Comparison of ENCODE assay signal across 28 cellular contexts in genomic region chr9:16639644-16640043, GRCh38.
"Had no signal": no experiment of that assay in that cellular context is flagged by ENCODE, and none has a peak within 500 bp of the region (broad histone marks: within the 10 kb centered on the region; RNA-seq: fewer than 3 reads in every experiment).

No MANE protein-coding gene starts in this region.

- H3K4me1 ChIP-seq: testis, tibial artery, upper lobe of left lung, upper lobe of right lung had no signal

- H3K9me3 Mint-ChIP-seq: stimulated activated memory B cell treated with anti-CD40 and anti-IgM and Interleukin-4, amounts not matched to agents 10 μg/mL and 1 μg/mL and 100 μg/mL, for 72 hours; stimulated activated naive B cell treated with anti-CD40 and anti-IgM and Interleukin-4, amounts not matched to agents 10 μg/mL and 1 μg/mL and 100 μg/mL, for 72 hours; stimulated activated naive CD8-positive, alpha-beta T cell treated with anti-CD3 and anti-CD28 coated beads, Interleukin-15, amount 100 ng/mL, for 72 hours; type B pancreatic cell had no signal

- DNase-seq: stimulated activated CD4-positive, alpha-beta T cell treated with anti-CD3 and anti-CD28 coated beads, Interleukin-2, amount 100 ng/mL, for 48 hours; stimulated activated CD4-positive, alpha-beta T cell treated with anti-CD3 and anti-CD28 coated beads, Interleukin-4, amount 100 ng/mL, for 1 hour; stimulated activated CD4-positive, alpha-beta T cell treated with anti-CD3 and anti-CD28 coated beads, Interleukin-4, amount 100 ng/mL, for 24 hours; stimulated activated CD4-positive, alpha-beta T cell treated with anti-CD3 and anti-CD28 coated beads, Interleukin-4, amount 100 ng/mL, for 4 hours; stimulated activated CD8-positive, alpha-beta memory T cell treated with anti-CD3 and anti-CD28 coated beads, Interleukin-4, amount 100 ng/mL, for 48 hours; stimulated activated naive B cell treated with anti-CD40 and anti-IgM and Interleukin-4, amounts not matched to agents 10 μg/mL and 1 μg/mL and 100 μg/mL, for 72 hours; stimulated activated naive CD4-positive, alpha-beta T cell; stimulated activated naive CD4-positive, alpha-beta T cell treated with Interleukin-2 at 50 U/mL for 16 hours; stimulated activated naive CD8-positive, alpha-beta T cell treated with anti-CD3 and anti-CD28 coated beads, Interleukin-15, amount 100 ng/mL, for 72 hours; stimulated activated naive CD8-positive, alpha-beta T cell treated with anti-CD3 and anti-CD28 coated beads, Interleukin-15, Interleukin-2, amounts not matched to agents 100 U/mL and 50 U/mL, for 24 hours; stomach; substantia nigra; testis; thyroid gland; tibial artery; transverse colon; trophoblast cell; upper lobe of left lung; upper lobe of right lung; uterus had no signal

- H3K4me1 Mint-ChIP-seq: stimulated activated effector memory CD8-positive, alpha-beta T cell treated with anti-CD3 and anti-CD28 coated beads, Interleukin-12 subunit alpha, Interleukin-12 subunit beta, amount 100 ng/mL, for 72 hours; stimulated activated memory B cell treated with anti-CD40 and anti-IgM and Interleukin-4, amounts not matched to agents 10 μg/mL and 1 μg/mL and 100 μg/mL, for 72 hours; stimulated activated naive B cell treated with anti-CD40 and anti-IgM and Interleukin-4, amounts not matched to agents 10 μg/mL and 1 μg/mL and 100 μg/mL, for 72 hours; stimulated activated naive CD8-positive, alpha-beta T cell treated with anti-CD3 and anti-CD28 coated beads, Interleukin-15, amount 100 ng/mL, for 72 hours had no signal

- H3K36me3 Mint-ChIP-seq: stimulated activated effector memory CD8-positive, alpha-beta T cell treated with anti-CD3 and anti-CD28 coated beads, Interleukin-12 subunit alpha, Interleukin-12 subunit beta, amount 100 ng/mL, for 72 hours; stimulated activated memory B cell treated with anti-CD40 and anti-IgM and Interleukin-4, amounts not matched to agents 10 μg/mL and 1 μg/mL and 100 μg/mL, for 72 hours; stimulated activated naive B cell treated with anti-CD40 and anti-IgM and Interleukin-4, amounts not matched to agents 10 μg/mL and 1 μg/mL and 100 μg/mL, for 72 hours had no signal

- H3K27ac Mint-ChIP-seq: stimulated activated effector memory CD8-positive, alpha-beta T cell treated with anti-CD3 and anti-CD28 coated beads, Interleukin-12 subunit alpha, Interleukin-12 subunit beta, amount 100 ng/mL, for 72 hours; stimulated activated memory B cell treated with anti-CD40 and anti-IgM and Interleukin-4, amounts not matched to agents 10 μg/mL and 1 μg/mL and 100 μg/mL, for 72 hours; stimulated activated naive B cell treated with anti-CD40 and anti-IgM and Interleukin-4, amounts not matched to agents 10 μg/mL and 1 μg/mL and 100 μg/mL, for 72 hours; stimulated activated naive CD8-positive, alpha-beta T cell treated with anti-CD3 and anti-CD28 coated beads, Interleukin-15, amount 100 ng/mL, for 72 hours; stimulated activated naive CD8-positive, alpha-beta T cell treated with anti-CD3 and anti-CD28 coated beads, Interleukin-15, Interleukin-2, amounts not matched to agents 100 ng/mL and 50 ng/mL, for 24 hours; type B pancreatic cell had no signal

- ATAC-seq: stimulated activated effector memory CD8-positive, alpha-beta T cell treated with anti-CD3 and anti-CD28 coated beads, Interleukin-12 subunit alpha, Interleukin-12 subunit beta, amount 100 ng/mL, for 72 hours; stimulated activated memory B cell treated with anti-CD40 and anti-IgM and Interleukin-4, amounts not matched to agents 10 μg/mL and 1 μg/mL and 100 μg/mL, for 72 hours; stimulated activated naive B cell treated with anti-CD40 and anti-IgM and Interleukin-4, amounts not matched to agents 10 μg/mL and 1 μg/mL and 100 μg/mL, for 72 hours; stimulated activated naive CD8-positive, alpha-beta T cell treated with anti-CD3 and anti-CD28 coated beads, Interleukin-15, amount 100 ng/mL, for 72 hours; stimulated activated naive CD8-positive, alpha-beta T cell treated with anti-CD3 and anti-CD28 coated beads, Interleukin-15, Interleukin-2, amounts not matched to agents 100 U/mL and 50 U/mL, for 24 hours; upper lobe of right lung had no signal

- H3K27me3 ChIP-seq: stomach, suprapubic skin, testis, thyroid gland, tibial artery, tibial nerve, transverse colon, upper lobe of left lung, upper lobe of right lung, uterus, vagina had no signal

- H3K4me3 ChIP-seq: stomach, suprapubic skin, testis, thoracic aorta, thyroid gland, tibial artery, tibial nerve, transverse colon, upper lobe of left lung, upper lobe of right lung, uterus, vagina had no signal

- H3K4me3 Mint-ChIP-seq: stimulated activated effector memory CD8-positive, alpha-beta T cell treated with anti-CD3 and anti-CD28 coated beads, Interleukin-12 subunit alpha, Interleukin-12 subunit beta, amount 100 ng/mL, for 72 hours; stimulated activated memory B cell treated with anti-CD40 and anti-IgM and Interleukin-4, amounts not matched to agents 10 μg/mL and 1 μg/mL and 100 μg/mL, for 72 hours; stimulated activated naive B cell treated with anti-CD40 and anti-IgM and Interleukin-4, amounts not matched to agents 10 μg/mL and 1 μg/mL and 100 μg/mL, for 72 hours; stimulated activated naive CD8-positive, alpha-beta T cell treated with anti-CD3 and anti-CD28 coated beads, Interleukin-15, amount 100 ng/mL, for 72 hours; stimulated activated naive CD8-positive, alpha-beta T cell treated with anti-CD3 and anti-CD28 coated beads, Interleukin-15, Interleukin-2, amounts not matched to agents 100 ng/mL and 50 ng/mL, for 24 hours; type B pancreatic cell had no signal

- H3K27ac ChIP-seq: stomach, suprapubic skin, testis, thoracic aorta, thyroid gland, tibial artery, tibial nerve, transverse colon, upper lobe of left lung, upper lobe of right lung, uterus, vagina had no signal

- H3K9me3 ChIP-seq: stomach, suprapubic skin, testis, thoracic aorta, thyroid gland, tibial artery, transverse colon, upper lobe of left lung, upper lobe of right lung, uterus, vagina had no signal

- H3K27me3 Mint-ChIP-seq: stimulated activated memory B cell treated with anti-CD40 and anti-IgM and Interleukin-4, amounts not matched to agents 10 μg/mL and 1 μg/mL and 100 μg/mL, for 72 hours; stimulated activated naive B cell treated with anti-CD40 and anti-IgM and Interleukin-4, amounts not matched to agents 10 μg/mL and 1 μg/mL and 100 μg/mL, for 72 hours; stimulated activated naive CD8-positive, alpha-beta T cell treated with anti-CD3 and anti-CD28 coated beads, Interleukin-15, amount 100 ng/mL, for 72 hours; stimulated activated naive CD8-positive, alpha-beta T cell treated with anti-CD3 and anti-CD28 coated beads, Interleukin-15, Interleukin-2, amounts not matched to agents 100 ng/mL and 50 ng/mL, for 24 hours; type B pancreatic cell had no signal

- H3K36me3 ChIP-seq: stomach, suprapubic skin, thoracic aorta, thyroid gland, tibial artery, tibial nerve, transverse colon, upper lobe of left lung, upper lobe of right lung, uterus, vagina had no signal
